In the genomic region with DNA sequence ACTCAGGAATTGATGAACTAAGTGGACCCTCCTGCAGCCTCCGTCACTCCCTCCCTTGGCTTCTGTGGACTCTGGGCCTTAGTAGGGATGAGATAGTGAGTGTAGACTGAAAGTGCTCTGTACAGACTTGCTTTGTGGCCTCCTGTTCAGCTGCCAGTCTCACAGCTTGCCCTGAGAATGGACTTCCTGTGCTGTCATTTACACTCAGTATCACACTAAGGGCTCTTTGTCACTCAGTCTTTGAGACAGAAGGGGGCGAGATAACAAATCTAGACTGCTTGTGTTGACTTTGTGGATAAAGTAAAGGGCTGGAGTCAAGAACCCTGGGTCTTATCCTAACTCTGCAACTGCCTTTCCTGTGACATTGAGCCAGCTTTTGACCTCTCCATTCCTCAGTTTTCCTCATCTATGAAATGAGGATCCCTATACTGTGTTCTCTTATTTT, we compare ENCODE assay signal across 9 cellular contexts. TPM values are rescaled to one million over a fixed set of nuclear protein-coding genes. Genes with fewer than 3 reads are reported as not detected.
DNase-seq lines count a peak whose midpoint lies in the region; ATAC-seq and TF ChIP-seq lines count a peak whose summit lies in the region.
"Had no signal": no experiment of that assay in that cellular context is flagged by ENCODE, and none has a peak within 500 bp of the region (broad histone marks: within the 10 kb centered on the region; RNA-seq: fewer than 3 reads in every experiment).

No MANE protein-coding gene starts in this region.

- H4K91ac ChIP-seq in trophoblast cell (ENCODE audit: low read depth, low read length), result no peak overlapping the region

- intact Hi-C loops in activated CD4-positive, alpha-beta T cell treated with anti-CD3 and anti-CD28 coated beads for 36 hours (cut with DNase I, micrococcal nuclease), result loop anchor here (5.0 to 10.0 kb wide), 4 partner anchors 387 to 685 kb away; no protein-coding TSS in a partner anchor
- intact Hi-C loops in left lung (cut with DNase I) (no loop called here), prostate gland (cut with DNase I) (loop anchor here (10.0 kb wide), 1 partner anchor 687 kb away; no protein-coding TSS in a partner anchor)

- no peak overlapping the region for H3K27ac Mint-ChIP-seq in activated CD4-positive, alpha-beta T cell treated with anti-CD3 and anti-CD28 coated beads for 36 hours
- H3K27ac Mint-ChIP-seq in activated CD4-positive, alpha-beta T cell treated with anti-CD3 and anti-CD28 coated beads, Interleukin-2, amount 10 ng/mL, durations not matched to agents 7 days and 5 days, result no peak overlapping the region
- no peak overlapping the region for H3K27ac Mint-ChIP-seq in HFFc6
- H3K27ac Mint-ChIP-seq: CD4-positive, CD25-positive, alpha-beta regulatory T cell had no signal

- H2BK120ac ChIP-seq in trophoblast cell (ENCODE audit: insufficient read depth, low read length, poor library complexity), result no peak overlapping the region

- no peak overlapping the region for H2AFZ ChIP-seq in trophoblast cell (ENCODE audit: insufficient read depth, low read length, poor library complexity)

- no peak overlapping the region for H3K14ac ChIP-seq in trophoblast cell (ENCODE audit: low read length)

- H3K4me1 ChIP-seq in left lung (peaks cover 0 to 21% of the 10 kb centered on the region in 2 donors), trophoblast cell (ENCODE audit: control insufficient read depth in 1 of 2, insufficient read depth in 2 of 2, low read length in 2 of 2) (peaks cover 7% of the 10 kb centered on the region in 2 experiments), prostate gland (replicated peaks) (no peaks in the 10 kb centered on the region)

- H3K27ac ChIP-seq in left lung, result no peak overlapping the region
- H3K27ac ChIP-seq in trophoblast cell (ENCODE audit: low read depth, low read length), result no peak overlapping the region
- no peak overlapping the region for H3K27ac ChIP-seq in prostate gland

- no peak overlapping the region for H3K18ac ChIP-seq in trophoblast cell (ENCODE audit: low read length)

- H2AK5ac ChIP-seq in trophoblast cell (ENCODE audit: low read length), result no peak overlapping the region

- no peak overlapping the region for H3K23ac ChIP-seq in trophoblast cell (ENCODE audit: low read length)

- WGBS in trophoblast cell (ENCODE audit: extremely low coverage, insufficient coverage, insufficient read length), result no CpG with 5 or more reads among the region's 2 CpGs
- 87% methylated on average over 2 of the region's 2 CpGs for WGBS in prostate gland

- H3K79me2 ChIP-seq in trophoblast cell (ENCODE audit: control insufficient read depth, insufficient read depth, low read length, poor library complexity), result no peaks in the 10 kb centered on the region

- no peak for TF ChIP-seq CTCF in left lung (IDR thresholded peaks at IDR 0.05)
- no peak for TF ChIP-seq CTCF in HFFc6 (IDR thresholded peaks at IDR 0.05)
- TF ChIP-seq CTCF in prostate gland (IDR thresholded peaks at IDR 0.05), result no peak

- CTCF ChIA-PET in activated CD4-positive, alpha-beta T cell treated with anti-CD3 and anti-CD28 coated beads for 36 hours (lab: Charles Lee), result interaction anchor here (1.7 kb wide), 1 partner anchor 19 kb away, joined by 5 read pairs; no protein-coding TSS in a partner anchor
- CTCF ChIA-PET in activated CD4-positive, alpha-beta T cell treated with anti-CD3 and anti-CD28 coated beads, Interleukin-2, amount 10 ng/mL, durations not matched to agents 7 days and 5 days (lab: Charles Lee), result no interaction called here

- no peak overlapping the region for H3K4me3 Mint-ChIP-seq in activated CD4-positive, alpha-beta T cell treated with anti-CD3 and anti-CD28 coated beads for 36 hours
- no peak overlapping the region for H3K4me3 Mint-ChIP-seq in activated CD4-positive, alpha-beta T cell treated with anti-CD3 and anti-CD28 coated beads, Interleukin-2, amount 10 ng/mL, durations not matched to agents 7 days and 5 days
- H3K4me3 Mint-ChIP-seq in HFFc6, result no peak overlapping the region
- H3K4me3 Mint-ChIP-seq: CD4-positive, CD25-positive, alpha-beta regulatory T cell had no signal

- no peak overlapping the region for H3K4me3 ChIP-seq in left lung
- H3K4me3 ChIP-seq in trophoblast cell (ENCODE audit: low read depth, low read length), result no peak overlapping the region
- H3K4me3 ChIP-seq in prostate gland, result no peak overlapping the region

- no peak overlapping the region for H2BK5ac ChIP-seq in trophoblast cell (ENCODE audit: low read depth, low read length, poor library complexity)

- H4K8ac ChIP-seq in trophoblast cell (ENCODE audit: low read depth, low read length), result no peak overlapping the region

- H3K27me3 ChIP-seq in left lung (no peaks in the 10 kb centered on the region), trophoblast cell (ENCODE audit: insufficient read depth, low read length) (no peaks in the 10 kb centered on the region), prostate gland (replicated peaks; ENCODE audit: insufficient read depth) (no peaks in the 10 kb centered on the region)

- no peak for TF ChIP-seq POLR2A in prostate gland (IDR thresholded peaks at IDR 0.05)

- H4K12ac ChIP-seq in trophoblast cell (ENCODE audit: low read depth, low read length), result no peak overlapping the region

- POLR2A ChIA-PET in activated CD4-positive, alpha-beta T cell treated with anti-CD3 and anti-CD28 coated beads for 36 hours (lab: Charles Lee), result no interaction called here
- POLR2A ChIA-PET in activated CD4-positive, alpha-beta T cell treated with anti-CD3 and anti-CD28 coated beads, Interleukin-2, amount 10 ng/mL, durations not matched to agents 7 days and 5 days (lab: Charles Lee), result no interaction called here

- no peak for DNase-seq in activated CD4-positive, alpha-beta T cell treated with anti-CD3 and anti-CD28 coated beads for 36 hours
- no peak for DNase-seq in activated CD4-positive, alpha-beta T cell treated with anti-CD3 and anti-CD28 coated beads, Interleukin-2, amount 10 ng/mL, durations not matched to agents 7 days and 5 days
- DNase-seq in SW 1271 (lab: John Stamatoyannopoulos, UW) (peak; percentile 6 to 37), left lung (no peak), HFFc6 (no peak), trophoblast cell (no peak), prostate gland (ENCODE audit: low spot score) (no peak)
- DNase-seq: CD4-positive, CD25-positive, alpha-beta regulatory T cell had no signal

- H3K9me3 Mint-ChIP-seq in activated CD4-positive, alpha-beta T cell treated with anti-CD3 and anti-CD28 coated beads for 36 hours (ENCODE audit: low read depth), result no peaks in the 10 kb centered on the region
- no peaks in the 10 kb centered on the region for H3K9me3 Mint-ChIP-seq in activated CD4-positive, alpha-beta T cell treated with anti-CD3 and anti-CD28 coated beads, Interleukin-2, amount 10 ng/mL, durations not matched to agents 7 days and 5 days
- no peaks in the 10 kb centered on the region for H3K9me3 Mint-ChIP-seq in HFFc6

- peak; percentile 49 for ATAC-seq in activated CD4-positive, alpha-beta T cell treated with anti-CD3 and anti-CD28 coated beads for 36 hours
- ATAC-seq in HG03097 (IDR thresholded peaks at IDR 0.05; ENCODE audit: low FRiP score, unreplicated experiment) (peak; percentile 90), left lung (peak; percentile 83)

- H3K36me3 ChIP-seq in left lung, result no peaks in the 10 kb centered on the region
- H3K36me3 ChIP-seq in trophoblast cell (ENCODE audit: control insufficient read depth in 1 of 2, insufficient read depth in 2 of 2, low read length in 2 of 2), result no peaks in the 10 kb centered on the region
- no peaks in the 10 kb centered on the region for H3K36me3 ChIP-seq in prostate gland

- no peak overlapping the region for H2BK12ac ChIP-seq in trophoblast cell (ENCODE audit: low read length)

- no peak overlapping the region for H3K4ac ChIP-seq in trophoblast cell (ENCODE audit: low read depth, low read length)

- peaks cover 2% of the 10 kb centered on the region for H3K27me3 Mint-ChIP-seq in activated CD4-positive, alpha-beta T cell treated with anti-CD3 and anti-CD28 coated beads for 36 hours
- H3K27me3 Mint-ChIP-seq in activated CD4-positive, alpha-beta T cell treated with anti-CD3 and anti-CD28 coated beads, Interleukin-2, amount 10 ng/mL, durations not matched to agents 7 days and 5 days, result no peaks in the 10 kb centered on the region
- no peaks in the 10 kb centered on the region for H3K27me3 Mint-ChIP-seq in HFFc6 (ENCODE audit: insufficient read depth)
- H3K27me3 Mint-ChIP-seq: CD4-positive, CD25-positive, alpha-beta regulatory T cell had no signal

- H3K9me3 ChIP-seq in left lung (no peaks in the 10 kb centered on the region), trophoblast cell (ENCODE audit: insufficient read depth, low read depth, low read length) (no peaks in the 10 kb centered on the region), prostate gland (no peaks in the 10 kb centered on the region)

- no peaks in the 10 kb centered on the region for H3K79me1 ChIP-seq in trophoblast cell (ENCODE audit: low read length)

- H3K4me1 Mint-ChIP-seq in activated CD4-positive, alpha-beta T cell treated with anti-CD3 and anti-CD28 coated beads for 36 hours, result no peaks in the 10 kb centered on the region
- H3K4me1 Mint-ChIP-seq in activated CD4-positive, alpha-beta T cell treated with anti-CD3 and anti-CD28 coated beads, Interleukin-2, amount 10 ng/mL, durations not matched to agents 7 days and 5 days, result no peaks in the 10 kb centered on the region
- H3K4me1 Mint-ChIP-seq in HFFc6 (ENCODE audit: low read depth), result peaks cover 31% of the 10 kb centered on the region
- H3K4me1 Mint-ChIP-seq: CD4-positive, CD25-positive, alpha-beta regulatory T cell had no signal

- H3K9ac ChIP-seq in trophoblast cell (ENCODE audit: low read length), result no peak overlapping the region

- no peaks in the 10 kb centered on the region for H3K36me3 Mint-ChIP-seq in activated CD4-positive, alpha-beta T cell treated with anti-CD3 and anti-CD28 coated beads for 36 hours (ENCODE audit: low read depth)
- H3K36me3 Mint-ChIP-seq in activated CD4-positive, alpha-beta T cell treated with anti-CD3 and anti-CD28 coated beads, Interleukin-2, amount 10 ng/mL, durations not matched to agents 7 days and 5 days (ENCODE audit: low read depth), result no peaks in the 10 kb centered on the region
- H3K36me3 Mint-ChIP-seq in HFFc6 (ENCODE audit: low read depth), result no peaks in the 10 kb centered on the region
- H3K36me3 Mint-ChIP-seq: CD4-positive, CD25-positive, alpha-beta regulatory T cell had no signal

- no peak overlapping the region for H3K4me2 ChIP-seq in trophoblast cell (ENCODE audit: low read length)

RNA-seq across cellular contexts. Expression of a gene that starts 21.0 kb away (rescaled TPM):
- under 1 TPM; 0.32 to 0.34 TPM for total RNA-seq in activated CD4-positive, alpha-beta T cell treated with anti-CD3 and anti-CD28 coated beads for 36 hours
- not detected for total RNA-seq in activated CD4-positive, alpha-beta T cell treated with anti-CD3 and anti-CD28 coated beads, Interleukin-2, amount 10 ng/mL, durations not matched to agents 7 days and 5 days
- total RNA-seq in left lung (10 to 100 TPM; 30.9 to 40.0 TPM), prostate gland (10 to 100 TPM; 21.5 to 31.3 TPM)
- total RNA-seq in HFFc6 (2021; fragmentation: NEBNext Ultra II Directional; extraction: Animal tissue kit (Norgen Biotek cat#: 25700)), result 10 to 100 TPM; 33.9 to 42.5 (median 41.5) TPM
- 25.2 and 27.9 TPM in 2 replicates for polyA plus RNA-seq in trophoblast cell (2013)
- polyA plus RNA-seq: CD4-positive, CD25-positive, alpha-beta regulatory T cell had no signal

Comparison
In these comparisons a context has a peak if more than half of its experiments do, and no peak if none do; other contexts are left out.
1. DNase-seq: peak in SW 1271 (2 of 2); none in activated CD4-positive, alpha-beta T cell treated with anti-CD3 and anti-CD28 coated beads for 36 hours (single experiment), activated CD4-positive, alpha-beta T cell treated with anti-CD3 and anti-CD28 coated beads, Interleukin-2, amount 10 ng/mL, durations not matched to agents 7 days and 5 days (single experiment), left lung (0 of 2), HFFc6 (single experiment), trophoblast cell (0 of 2) and prostate gland (single experiment).
2. RNA of a gene that starts 21.0 kb away (total RNA-seq): 33.9 to 42.5 TPM in HFFc6, 30.9 to 40.0 TPM in left lung and 21.5 to 31.3 TPM in prostate gland; 0.32 to 0.34 TPM in activated CD4-positive, alpha-beta T cell treated with anti-CD3 and anti-CD28 coated beads for 36 hours and not detected in activated CD4-positive, alpha-beta T cell treated with anti-CD3 and anti-CD28 coated beads, Interleukin-2, amount 10 ng/mL, durations not matched to agents 7 days and 5 days; every median in the first group is over 10 times any median in the second.
3. intact Hi-C loops: an anchor here in activated CD4-positive, alpha-beta T cell treated with anti-CD3 and anti-CD28 coated beads for 36 hours (5.0 to 10.0 kb wide) and prostate gland (10.0 kb wide); none called in left lung.
4. Peak in every context shown above with its lines, with median percentiles within 50 percentile points of each other: ATAC-seq.